Comparison of ENCODE assay signal across 21 cellular contexts in the genomic region with DNA sequence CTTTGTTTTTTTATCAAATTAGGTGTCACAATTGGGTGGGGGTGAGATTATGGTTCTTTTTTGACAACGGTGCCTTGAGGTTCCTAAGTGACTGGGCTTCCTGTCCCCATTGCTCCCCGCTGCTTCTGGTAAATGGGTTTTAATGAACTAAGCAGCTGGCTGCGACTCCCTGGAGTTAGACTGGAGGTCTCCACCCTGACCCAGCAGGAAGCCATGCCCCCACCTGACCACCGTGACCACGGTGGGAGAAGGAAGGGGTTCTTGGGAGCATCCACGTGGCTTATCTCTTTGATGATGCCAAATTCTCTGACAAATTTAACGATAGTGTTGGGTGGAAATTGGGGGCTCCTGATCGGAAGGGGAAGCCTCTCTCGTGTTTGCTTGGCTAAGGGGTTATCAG. TPM values are rescaled to one million over a fixed set of nuclear protein-coding genes. Genes with fewer than 3 reads are reported as not detected.
"Had no signal": no experiment of that assay in that cellular context is flagged by ENCODE, and none has a peak within 500 bp of the region (broad histone marks: within the 10 kb centered on the region; RNA-seq: fewer than 3 reads in every experiment).

No MANE protein-coding gene starts in this region.

- H3K9me3 Mint-ChIP-seq: activated CD4-positive, alpha-beta memory T cell treated with anti-CD3 and anti-CD28 coated beads, Interleukin-2, amount 10 ng/mL, durations not matched to agents 7 days and 5 days; central memory CD8-positive, alpha-beta T cell; dendritic cell treated with granulocyte-macrophage colony-stimulating factor and Interleukin-4, amounts not matched to agents 40 ng/mL and 50 ng/mL, for 4 days; immature natural killer cell; naive thymus-derived CD8-positive, alpha-beta T cell; T-helper 2 cell treated with Interferon-gamma antibody and Interleukin-4, amounts not matched to agents 5 μg/mL and 100 μg/mL, for 36 hours had no signal

- H3K4me3 ChIP-seq: esophagus muscularis mucosa, mucosa of descending colon, prostate gland, SJCRH30, tibial nerve had no signal

- H3K9me3 ChIP-seq: esophagus muscularis mucosa, mucosa of descending colon, prostate gland, SJCRH30, tibial nerve had no signal

- H3K4me1 ChIP-seq: prostate gland, SJCRH30 had no signal

- H3K27ac ChIP-seq: esophagus muscularis mucosa, prostate gland, SJCRH30, tibial nerve had no signal

- H3K27me3 ChIP-seq: esophagus muscularis mucosa, SJCRH30, tibial nerve had no signal

- DNase-seq: activated CD4-positive, alpha-beta memory T cell treated with anti-CD3 and anti-CD28 coated beads, Interleukin-2, amount 10 ng/mL, durations not matched to agents 7 days and 5 days; activated CD4-positive, alpha-beta T cell treated with anti-CD3 and anti-CD28 coated beads for 1 hour; activated gamma-delta T cell; activated T-cell treated with anti-CD3 and anti-CD28 coated beads, Interleukin-2, amount 50 U/mL, for 48 hours; immature natural killer cell; mammary epithelial cell; mucosa of descending colon; naive thymus-derived CD8-positive, alpha-beta T cell; occipital lobe; SJCRH30; stimulated activated CD4-positive, alpha-beta T cell treated with anti-CD3 and anti-CD28 coated beads, Interleukin-4, amount 100 ng/mL, for 1 hour; stimulated activated CD8-positive, alpha-beta memory T cell treated with anti-CD3 and anti-CD28 coated beads, Interleukin-4, amount 100 ng/mL, for 48 hours; SW 1271 had no signal

- H3K27me3 Mint-ChIP-seq: activated CD4-positive, alpha-beta memory T cell treated with anti-CD3 and anti-CD28 coated beads, Interleukin-2, amount 10 ng/mL, durations not matched to agents 7 days and 5 days; central memory CD8-positive, alpha-beta T cell; dendritic cell treated with granulocyte-macrophage colony-stimulating factor and Interleukin-4, amounts not matched to agents 40 ng/mL and 50 ng/mL, for 4 days; naive thymus-derived CD8-positive, alpha-beta T cell had no signal

- H3K36me3 ChIP-seq: SJCRH30 had no signal

- H3K27ac Mint-ChIP-seq: activated CD4-positive, alpha-beta memory T cell treated with anti-CD3 and anti-CD28 coated beads, Interleukin-2, amount 10 ng/mL, durations not matched to agents 7 days and 5 days; T-helper 2 cell treated with Interferon-gamma antibody and Interleukin-4, amounts not matched to agents 5 μg/mL and 100 μg/mL, for 36 hours had no signal

- H3K4me1 Mint-ChIP-seq: activated CD4-positive, alpha-beta memory T cell treated with anti-CD3 and anti-CD28 coated beads, Interleukin-2, amount 10 ng/mL, durations not matched to agents 7 days and 5 days had no signal

- H3K4me3 Mint-ChIP-seq: activated CD4-positive, alpha-beta memory T cell treated with anti-CD3 and anti-CD28 coated beads, Interleukin-2, amount 10 ng/mL, durations not matched to agents 7 days and 5 days; central memory CD8-positive, alpha-beta T cell; dendritic cell treated with granulocyte-macrophage colony-stimulating factor and Interleukin-4, amounts not matched to agents 40 ng/mL and 50 ng/mL, for 4 days; immature natural killer cell; naive thymus-derived CD8-positive, alpha-beta T cell; T-helper 2 cell treated with Interferon-gamma antibody and Interleukin-4, amounts not matched to agents 5 μg/mL and 100 μg/mL, for 36 hours had no signal

- ATAC-seq: naive thymus-derived CD8-positive, alpha-beta T cell; sciatic nerve had no signal

RNA-seq across cellular contexts. Expression of a gene that starts 25.9 kb away (rescaled TPM):
- total RNA-seq: activated CD4-positive, alpha-beta memory T cell treated with anti-CD3 and anti-CD28 coated beads, Interleukin-2, amount 10 ng/mL, durations not matched to agents 7 days and 5 days; esophagus muscularis mucosa; fibroblast of villous mesenchyme; naive thymus-derived CD8-positive, alpha-beta T cell; prostate gland; SJCRH30 had no signal

RNA-seq across cellular contexts. Expression of a gene that starts 51.3 kb away (rescaled TPM):
- total RNA-seq: activated CD4-positive, alpha-beta memory T cell treated with anti-CD3 and anti-CD28 coated beads, Interleukin-2, amount 10 ng/mL, durations not matched to agents 7 days and 5 days; fibroblast of villous mesenchyme; mammary epithelial cell; SJCRH30 had no signal
